Comparison of ENCODE assay signal across 15 cellular contexts in the genomic region with DNA sequence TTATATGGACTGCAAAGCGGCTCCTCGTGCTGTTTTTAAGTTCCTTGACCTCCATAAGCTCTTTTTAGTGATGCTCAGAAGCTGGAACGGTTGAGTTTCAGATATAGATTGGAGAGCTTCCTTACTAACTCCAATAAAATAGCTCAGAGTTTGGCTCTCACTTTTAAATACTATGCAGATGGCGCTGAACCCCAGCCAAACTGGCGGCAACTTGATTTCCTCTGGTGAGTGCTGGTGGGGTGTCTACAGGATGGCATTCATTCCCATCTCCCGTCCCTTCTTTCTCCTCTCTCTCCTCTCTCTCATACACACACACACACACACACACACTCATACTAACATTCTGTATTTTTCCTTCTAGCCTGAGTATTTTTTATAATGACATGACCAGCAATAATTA.
"Had no signal": no experiment of that assay in that cellular context is flagged by ENCODE, and none has a peak within 500 bp of the region (broad histone marks: within the 10 kb centered on the region; RNA-seq: fewer than 3 reads in every experiment).

No MANE protein-coding gene starts in this region.

- H3K9me3 ChIP-seq: esophagus squamous epithelium, stomach, thyroid gland had no signal

- FAIRE-seq: urothelium cell line had no signal

- H3K27ac ChIP-seq: esophagus squamous epithelium, stomach, thyroid gland, WERI-Rb-1 had no signal

- H3K4me1 ChIP-seq: esophagus squamous epithelium, stomach, thyroid gland had no signal

- DNase-seq: activated CD4-positive, alpha-beta T cell treated with anti-CD3 and anti-CD28 coated beads for 36 hours; activated CD8-positive, alpha-beta memory T cell treated with anti-CD3 and anti-CD28 coated beads, Interleukin-2, amount 50 U/mL, for 4 hours; activated CD8-positive, alpha-beta T cell treated with anti-CD3 and anti-CD28 coated beads for 36 hours; activated gamma-delta T cell treated with Interleukin-2 at 50 U/mL for 16 hours; activated naive CD8-positive, alpha-beta T cell treated with anti-CD3 and anti-CD28 coated beads for 36 hours; activated T-cell treated with anti-CD3 and anti-CD28 coated beads, Interleukin-2, amount 50 U/mL, for 72 hours; esophagus squamous epithelium; hippocampal formation; naive thymus-derived CD8-positive, alpha-beta T cell; stimulated activated CD4-positive, alpha-beta T cell treated with anti-CD3 and anti-CD28 coated beads, Interleukin-2, amount 100 ng/mL, for 48 hours; stimulated activated CD8-positive, alpha-beta memory T cell treated with anti-CD3 and anti-CD28 coated beads, Interleukin-4, amount 100 ng/mL, for 48 hours; stomach; thyroid gland; WERI-Rb-1 had no signal

- H3K27me3 ChIP-seq: esophagus squamous epithelium, stomach, thyroid gland had no signal

- ATAC-seq: activated CD4-positive, alpha-beta T cell treated with anti-CD3 and anti-CD28 coated beads for 36 hours; activated CD8-positive, alpha-beta T cell treated with anti-CD3 and anti-CD28 coated beads for 36 hours; activated T-cell treated with anti-CD3 and anti-CD28 coated beads, Interleukin-2, amount 50 U/mL, for 72 hours; naive thymus-derived CD8-positive, alpha-beta T cell had no signal

- H3K4me3 ChIP-seq: esophagus squamous epithelium, stomach, thyroid gland had no signal

- H3K36me3 ChIP-seq: esophagus squamous epithelium, stomach, thyroid gland, WERI-Rb-1 had no signal
